In genomic region chr1:45685308-45686080, GRCh38 we compare ENCODE assay signal across 1 cellular context.
TF ChIP-seq lines count a peak whose summit lies in the region.

No MANE protein-coding gene starts in this region.

TF ChIP-seq in SK-N-SH treated with all-trans-retinoic acid at 6 μM for 48 hours, 23 proteins besides CTCF, POLR2A, EP300 and RAD21 (continued from another document):
- TF ChIP-seq TSHZ2 (CRISPR knock-in tag; IDR thresholded peaks at IDR 0.05) (no peak), ZC3H10 (CRISPR knock-in tag; IDR thresholded peaks at IDR 0.05) (no peak), PPARA (CRISPR knock-in tag; IDR thresholded peaks at IDR 0.05; ENCODE audit: borderline replicate concordance) (no peak), RARB (CRISPR knock-in tag; IDR thresholded peaks at IDR 0.05) (no peak), ZNF8 (CRISPR knock-in tag; IDR thresholded peaks at IDR 0.05) (no peak), CSRNP3 (CRISPR knock-in tag; IDR thresholded peaks at IDR 0.05) (no peak), BACH2 (CRISPR knock-in tag; IDR thresholded peaks at IDR 0.05; ENCODE audit: borderline replicate concordance) (no peak), CREB5 (CRISPR knock-in tag; IDR thresholded peaks at IDR 0.05; ENCODE audit: low read depth) (no peak), SNAI2 (CRISPR knock-in tag; IDR thresholded peaks at IDR 0.05) (no peak), ZFP3 (CRISPR knock-in tag; IDR thresholded peaks at IDR 0.05) (no peak)
TF ChIP-seq in SK-N-SH treated with all-trans-retinoic acid at 6 μM for 48 hours: peak in this region for 0.
